ENCODE assay signal across 11 cellular contexts in the genomic region with DNA sequence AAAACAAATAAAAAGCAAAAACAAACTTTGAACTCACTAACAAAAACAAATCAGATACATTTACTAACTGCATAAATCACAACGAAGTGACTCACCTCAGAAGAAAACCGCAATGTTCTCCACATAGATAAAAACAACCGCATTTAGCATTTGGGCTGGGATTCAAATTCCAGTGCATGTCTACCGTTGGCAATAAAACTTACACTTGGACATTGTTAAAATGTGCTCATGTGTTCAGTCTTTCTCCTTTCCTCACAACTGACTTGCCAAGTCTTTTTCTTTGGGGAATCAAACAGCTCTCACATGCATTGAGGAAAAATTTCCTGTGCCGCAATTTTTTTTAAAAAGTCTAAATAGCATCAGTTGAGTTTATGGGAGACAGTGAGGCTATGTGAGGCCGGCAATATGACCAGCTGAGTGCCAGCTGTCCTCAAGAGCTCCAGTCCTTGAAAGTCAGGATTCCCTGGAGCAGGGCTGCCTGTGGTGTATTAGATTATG.
A peak's percentile ranks its signal among the peaks of the same experiment; 100 is the strongest.
DNase-seq lines count a peak whose midpoint lies in the region; ATAC-seq and TF ChIP-seq lines count a peak whose summit lies in the region.
"Had no signal": no experiment of that assay in that cellular context is flagged by ENCODE, and none has a peak within 500 bp of the region (broad histone marks: within the 10 kb centered on the region; RNA-seq: fewer than 3 reads in every experiment).

No MANE protein-coding gene starts in this region.

- no peak overlapping the region for H2BK120ac ChIP-seq in mesendoderm (ENCODE audit: low read depth, low read length)

- POLR2A ChIA-PET in PC-3 (lab: Charles Lee; ENCODE audit: unreplicated experiment): no interaction called here

- H2AFZ ChIP-seq in PC-3 (ENCODE audit: low read length) (no peak overlapping the region), fibroblast of lung (ENCODE audit: low read length) (no peak overlapping the region)
- H2AFZ ChIP-seq: parathyroid adenoma had no signal

- no peak overlapping the region for H3K18ac ChIP-seq in mesendoderm (ENCODE audit: low read length)

- H3K9me3 Mint-ChIP-seq in Calu3 (ENCODE audit: low read depth, unreplicated experiment): no peaks in the 10 kb centered on the region
- no peaks in the 10 kb centered on the region for H3K9me3 Mint-ChIP-seq in neural crest cell

- no peak for TF ChIP-seq CTCF in Calu3 (IDR thresholded peaks at IDR 0.05; ENCODE audit: unreplicated experiment)
- no peak for TF ChIP-seq CTCF in PC-3 (conservative IDR thresholded peaks at IDR 0.05; ENCODE audit: low read depth, low read length)
- no peak for TF ChIP-seq CTCF in fibroblast of lung (conservative IDR thresholded peaks at IDR 0.05 in 1 of 2, IDR thresholded peaks at IDR 0.05 in 1 of 2; ENCODE audit: low read depth in 1 of 2, low read length in 2 of 2)
- no peak for TF ChIP-seq CTCF in neural crest cell (conservative IDR thresholded peaks at IDR 0.05)

- H3K79me2 ChIP-seq in PC-3 (ENCODE audit: low read length) (no peaks in the 10 kb centered on the region), fibroblast of lung (ENCODE audit: control insufficient read depth, insufficient read depth, low read length) (no peaks in the 10 kb centered on the region), mesendoderm (ENCODE audit: control insufficient read depth, insufficient read depth, low read length) (no peaks in the 10 kb centered on the region)
- H3K79me2 ChIP-seq: parathyroid adenoma had no signal

- no peak overlapping the region for H4K5ac ChIP-seq in mesendoderm (ENCODE audit: low read length)

- H3K9me2 ChIP-seq in PC-3 (replicated peaks; ENCODE audit: low read length): no peaks in the 10 kb centered on the region

- H3K36me3 Mint-ChIP-seq in Calu3 (ENCODE audit: insufficient read depth, unreplicated experiment) (no peaks in the 10 kb centered on the region), neural crest cell (ENCODE audit: low read depth) (no peaks in the 10 kb centered on the region)
- H3K36me3 Mint-ChIP-seq: CD8-positive, alpha-beta memory T cell had no signal

- BruUV-seq in Calu3 (replicated peaks; lab: Mats Ljungman, UMichigan) (no TSS peak), PC-3 (replicated peaks; lab: Mats Ljungman, UMichigan) (no TSS peak)

- no peak overlapping the region for H2BK5ac ChIP-seq in mesendoderm (ENCODE audit: low read length)

- no peak overlapping the region for H2BK15ac ChIP-seq in mesendoderm (replicated peaks; ENCODE audit: low read depth)

- H3K4me3 Mint-ChIP-seq in Calu3 (ENCODE audit: low read depth, unreplicated experiment): no peak overlapping the region
- H3K4me3 Mint-ChIP-seq in neural crest cell: no peak overlapping the region
- H3K4me3 Mint-ChIP-seq: CD8-positive, alpha-beta memory T cell had no signal

- CTCF ChIA-PET in Calu3 (lab: Charles Lee) (no interaction called here), PC-3 (lab: Charles Lee) (no interaction called here)

- no peaks in the 10 kb centered on the region for H4K20me1 ChIP-seq in PC-3 (ENCODE audit: low read length)
- no peaks in the 10 kb centered on the region for H4K20me1 ChIP-seq in fibroblast of lung (ENCODE audit: control insufficient read depth, extremely low read depth, insufficient read depth, low read length)

- H3K4me1 ChIP-seq in PC-3 (ENCODE audit: insufficient read depth, low read length) (peaks cover 12% of the 10 kb centered on the region), fibroblast of lung (ENCODE audit: control insufficient read depth, extremely low read depth, insufficient read depth, low read length) (peaks cover 3% of the 10 kb centered on the region), mesendoderm (ENCODE audit: control insufficient read depth, low read depth, low read length) (peaks cover 3% of the 10 kb centered on the region)
- H3K4me1 ChIP-seq: parathyroid adenoma had no signal

- ATAC-seq in PC-3: no peak; the same call in 1 of the 2 replicates
- ATAC-seq in HG02588 (IDR thresholded peaks at IDR 0.05; ENCODE audit: unreplicated experiment): no peak
- no peak for ATAC-seq in GM19397 (IDR thresholded peaks at IDR 0.05; ENCODE audit: unreplicated experiment)

- no peaks in the 10 kb centered on the region for H3K36me3 ChIP-seq in PC-3 (ENCODE audit: low read depth, low read length)
- no peaks in the 10 kb centered on the region for H3K36me3 ChIP-seq in fibroblast of lung (ENCODE audit: control insufficient read depth, insufficient read depth, low read length)
- no peaks in the 10 kb centered on the region for H3K36me3 ChIP-seq in mesendoderm (ENCODE audit: control insufficient read depth, insufficient read depth, low read length)

- no peak overlapping the region for H3K4me3 ChIP-seq in PC-3 (ENCODE audit: low read length)
- H3K4me3 ChIP-seq in fibroblast of lung (replicated peaks in 1 of 4; ENCODE audit: control extremely low read depth in 1 of 4, insufficient read depth in 1 of 4, low read depth in 3 of 4, low read length in 4 of 4): no peak overlapping the region
- H3K4me3 ChIP-seq in mesendoderm (ENCODE audit: low read length): no peak overlapping the region

- H3K27me3 ChIP-seq in PC-3 (ENCODE audit: low read length) (peaks cover 65% of the 10 kb centered on the region), fibroblast of lung (ENCODE audit: control insufficient read depth, insufficient read depth, low read length) (peaks cover 3% of the 10 kb centered on the region), mesendoderm (ENCODE audit: insufficient read depth, low read length, poor library complexity) (no peaks in the 10 kb centered on the region)

- no peak overlapping the region for H3K23ac ChIP-seq in mesendoderm (ENCODE audit: low read length)

- H3K79me1 ChIP-seq in mesendoderm (ENCODE audit: low read length): no peaks in the 10 kb centered on the region

- no CpG with 5 or more reads among the region's 6 CpGs for WGBS in mesendoderm (ENCODE audit: extremely low coverage, insufficient coverage, low lambda C conversion rate)

- no peaks in the 10 kb centered on the region for H3F3A ChIP-seq in PC-3 (ENCODE audit: low read length, unreplicated experiment)

- H3K4me2 ChIP-seq in PC-3 (ENCODE audit: low read length): peak overlapping the region; percentile 18; the same call in 1 of the 2 replicates
- H3K4me2 ChIP-seq in fibroblast of lung (ENCODE audit: extremely low read depth, insufficient read depth, low read length): no peak overlapping the region
- H3K4me2 ChIP-seq in mesendoderm (ENCODE audit: low read length): no peak overlapping the region

- H3K4me1 Mint-ChIP-seq in Calu3 (ENCODE audit: low read depth, unreplicated experiment): no peaks in the 10 kb centered on the region
- peaks cover 25% of the 10 kb centered on the region for H3K4me1 Mint-ChIP-seq in neural crest cell
- H3K4me1 Mint-ChIP-seq: CD8-positive, alpha-beta memory T cell had no signal

- H3K9me3 ChIP-seq in PC-3 (ENCODE audit: low read length) (no peaks in the 10 kb centered on the region), fibroblast of lung (ENCODE audit: control insufficient read depth, insufficient read depth, low read depth, low read length) (no peaks in the 10 kb centered on the region)

- H3K27me3 Mint-ChIP-seq in Calu3 (ENCODE audit: unreplicated experiment): peaks cover 13% of the 10 kb centered on the region
- no peaks in the 10 kb centered on the region for H3K27me3 Mint-ChIP-seq in neural crest cell (ENCODE audit: low read depth)
- H3K27me3 Mint-ChIP-seq: CD8-positive, alpha-beta memory T cell had no signal

- H3K9ac ChIP-seq in PC-3 (ENCODE audit: low read length): no peak overlapping the region
- no peak overlapping the region for H3K9ac ChIP-seq in fibroblast of lung (ENCODE audit: insufficient read depth, low read length)
- H3K9ac ChIP-seq in mesendoderm (ENCODE audit: low read length): no peak overlapping the region
- H3K9ac ChIP-seq: parathyroid adenoma had no signal

- no peak overlapping the region for H3K4ac ChIP-seq in mesendoderm (ENCODE audit: low read depth, low read length)

- intact Hi-C loops in Calu3 (cut with micrococcal nuclease; ENCODE audit: unreplicated experiment) (no loop called here), PC-3 (cut with micrococcal nuclease) (no loop called here)

- H3K27ac Mint-ChIP-seq in Calu3 (ENCODE audit: unreplicated experiment) (no peak overlapping the region), neural crest cell (ENCODE audit: unreplicated experiment) (peak overlapping the region; percentile 12)
- H3K27ac Mint-ChIP-seq: CD8-positive, alpha-beta memory T cell had no signal

- H3K27ac ChIP-seq in PC-3 (ENCODE audit: low read length): no peak overlapping the region
- no peak overlapping the region for H3K27ac ChIP-seq in fibroblast of lung (ENCODE audit: insufficient read depth, low read length)
- no peak overlapping the region for H3K27ac ChIP-seq in mesendoderm (ENCODE audit: low read depth, low read length)
- H3K27ac ChIP-seq: parathyroid adenoma had no signal

- no peak overlapping the region for H3K56ac ChIP-seq in mesendoderm (ENCODE audit: low read length)

- H2AK5ac ChIP-seq in mesendoderm (ENCODE audit: low read length): no peak overlapping the region

- DNase-seq in Calu3 (peak; percentile 6), PC-3 (peak; percentile 81), fibroblast of lung (ENCODE audit: low read depth in 2 of 2) (peak; percentile 86 to 93), neural crest cell (ENCODE audit: low read depth, low spot score) (no peak), mesendoderm (no peak)
- no peak for DNase-seq in stimulated activated CD4-positive, alpha-beta T cell treated with anti-CD3 and anti-CD28 coated beads, Interleukin-15, amount 100 ng/mL, for 24 hours
- DNase-seq: activated effector memory CD4-positive, alpha-beta T cell treated with anti-CD3 and anti-CD28 coated beads, Interleukin-2, amount 50 U/mL, for 16 hours; CD8-positive, alpha-beta memory T cell had no signal

- no peak overlapping the region for H4K8ac ChIP-seq in mesendoderm (ENCODE audit: low read depth, low read length)

Comparison
In these comparisons a context has a peak if more than half of its experiments do, and no peak if none do; other contexts are left out.
1. DNase-seq: peak in Calu3 (single experiment), PC-3 (single experiment) and fibroblast of lung (2 of 2); none in neural crest cell (single experiment), mesendoderm (single experiment) and stimulated activated CD4-positive, alpha-beta T cell treated with anti-CD3 and anti-CD28 coated beads, Interleukin-15, amount 100 ng/mL, for 24 hours (single experiment).